ENCODE assay signal across 8 cellular contexts in the genomic region with DNA sequence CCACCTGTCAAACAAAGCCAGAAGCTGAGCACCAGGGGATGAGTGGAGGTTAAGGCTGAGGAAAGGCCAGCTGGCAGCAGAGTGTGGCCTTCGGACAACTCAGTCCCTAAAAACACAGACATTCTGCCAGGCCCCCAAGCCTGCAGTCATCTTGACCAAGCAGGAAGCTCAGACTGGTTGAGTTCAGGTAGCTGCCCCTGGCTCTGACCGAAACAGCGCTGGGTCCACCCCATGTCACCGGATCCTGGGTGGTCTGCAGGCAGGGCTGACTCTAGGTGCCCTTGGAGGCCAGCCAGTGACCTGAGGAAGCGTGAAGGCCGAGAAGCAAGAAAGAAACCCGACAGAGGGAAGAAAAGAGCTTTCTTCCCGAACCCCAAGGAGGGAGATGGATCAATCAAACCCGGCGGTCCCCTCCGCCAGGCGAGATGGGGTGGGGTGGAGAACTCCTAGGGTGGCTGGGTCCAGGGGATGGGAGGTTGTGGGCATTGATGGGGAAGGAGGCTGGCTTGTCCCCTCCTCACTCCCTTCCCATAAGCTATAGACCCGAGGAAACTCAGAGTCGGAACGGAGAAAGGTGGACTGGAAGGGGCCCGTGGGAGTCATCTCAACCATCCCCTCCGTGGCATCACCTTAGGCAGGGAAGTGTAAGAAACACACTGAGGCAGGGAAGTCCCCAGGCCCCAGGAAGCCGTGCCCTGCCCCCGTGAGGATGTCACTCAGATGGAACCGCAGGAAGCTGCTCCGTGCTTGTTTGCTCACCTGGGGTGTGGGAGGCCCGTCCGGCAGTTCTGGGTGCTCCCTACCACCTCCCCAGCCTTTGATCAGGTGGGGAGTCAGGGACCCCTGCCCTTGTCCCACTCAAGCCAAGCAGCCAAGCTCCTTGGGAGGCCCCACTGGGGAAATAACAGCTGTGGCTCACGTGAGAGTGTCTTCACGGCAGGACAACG. TPM values are rescaled to one million over a fixed set of nuclear protein-coding genes. Genes with fewer than 3 reads are reported as not detected.
A peak's percentile ranks its signal among the peaks of the same experiment; 100 is the strongest.
DNase-seq lines count a peak whose midpoint lies in the region; ATAC-seq and TF ChIP-seq lines count a peak whose summit lies in the region.

No MANE protein-coding gene starts in this region.

- DNase-seq in RWPE1 (ENCODE audit: low spot score): no peak
- DNase-seq in activated naive CD8-positive, alpha-beta T cell treated with anti-CD3 and anti-CD28 coated beads for 36 hours: peak; percentile 75
- DNase-seq in stimulated activated CD4-positive, alpha-beta T cell treated with anti-CD3 and anti-CD28 coated beads, Interleukin-4, amount 100 ng/mL, for 24 hours: peak; percentile 70
- no peak for DNase-seq in medulla oblongata (ENCODE audit: extremely low spot score)
- DNase-seq in NCI-H226: no peak
- DNase-seq in cerebellar cortex (ENCODE audit: low spot score): no peak
- DNase-seq in T1000 (lab: John Stamatoyannopoulos, UW): no peak

- TF ChIP-seq CTCF in RWPE1 (conservative IDR thresholded peaks at IDR 0.05; ENCODE audit: low read depth): no peak

- CTCF ChIA-PET in RWPE1 (lab: Yijun Ruan, JAX): interaction anchor here (0.6 to 0.7 kb wide), 3 partner anchors 11 to 106 kb away, joined by 3 to 4 read pairs (median 4); no protein-coding TSS in a partner anchor

- H3K9me3 Mint-ChIP-seq in activated naive CD8-positive, alpha-beta T cell treated with anti-CD3 and anti-CD28 coated beads for 36 hours: no peaks in the 10 kb centered on the region

- H3K4me3 Mint-ChIP-seq in activated naive CD8-positive, alpha-beta T cell treated with anti-CD3 and anti-CD28 coated beads for 36 hours: peak overlapping the region; percentile 63

- peak overlapping the region; percentile 63 for H3K27ac ChIP-seq in RWPE1

- peak overlapping the region; percentile 95 for H3K27ac Mint-ChIP-seq in activated naive CD8-positive, alpha-beta T cell treated with anti-CD3 and anti-CD28 coated beads for 36 hours

- ATAC-seq in GM21360 (IDR thresholded peaks at IDR 0.05; ENCODE audit: unreplicated experiment): peak; percentile 58

- H3K27me3 Mint-ChIP-seq in activated naive CD8-positive, alpha-beta T cell treated with anti-CD3 and anti-CD28 coated beads for 36 hours: no peaks in the 10 kb centered on the region

- peaks cover 10% of the 10 kb centered on the region for H3K36me3 Mint-ChIP-seq in activated naive CD8-positive, alpha-beta T cell treated with anti-CD3 and anti-CD28 coated beads for 36 hours

- peaks cover 62% of the 10 kb centered on the region for H3K4me1 Mint-ChIP-seq in activated naive CD8-positive, alpha-beta T cell treated with anti-CD3 and anti-CD28 coated beads for 36 hours

- POLR2A ChIA-PET in RWPE1 (lab: Yijun Ruan, JAX; ENCODE audit: low non-redundant PET): interaction anchor here (1.0 to 1.2 kb wide), 3 partner anchors 75 to 145 kb away, joined by 3 to 4 read pairs (median 3); no protein-coding TSS in a partner anchor

RNA-seq across cellular contexts. Expression of gene CXCR5, which starts 11.7 kb away (rescaled TPM):
- total RNA-seq in activated naive CD8-positive, alpha-beta T cell treated with anti-CD3 and anti-CD28 coated beads for 36 hours: 1 to 10 TPM; 1.5 to 1.6 TPM

RNA-seq across cellular contexts. Expression of gene BCL9L, which starts 30.4 kb away (rescaled TPM):
- total RNA-seq in activated naive CD8-positive, alpha-beta T cell treated with anti-CD3 and anti-CD28 coated beads for 36 hours: 10 to 100 TPM; 34.9 to 38.8 TPM

Comparison
In these comparisons a context has a peak if more than half of its experiments do, and no peak if none do; other contexts are left out.
1. DNase-seq: peak in activated naive CD8-positive, alpha-beta T cell treated with anti-CD3 and anti-CD28 coated beads for 36 hours (single experiment) and stimulated activated CD4-positive, alpha-beta T cell treated with anti-CD3 and anti-CD28 coated beads, Interleukin-4, amount 100 ng/mL, for 24 hours (single experiment); none in RWPE1 (single experiment), medulla oblongata (single experiment), NCI-H226 (single experiment), cerebellar cortex (single experiment) and T1000 (single experiment).